14 cellular contexts compared by ENCODE assay signal in genomic region chr22:29141078-29141688, GRCh38.
"Had no signal": no experiment of that assay in that cellular context is flagged by ENCODE, and none has a peak within 500 bp of the region (broad histone marks: within the 10 kb centered on the region; RNA-seq: fewer than 3 reads in every experiment).

No MANE protein-coding gene starts in this region.

- H3K9me3 ChIP-seq: adrenal gland, breast epithelium, tibial artery, uterus had no signal

- H3K27ac Mint-ChIP-seq: activated CD4-positive, alpha-beta T cell treated with anti-CD3 and anti-CD28 coated beads, Interleukin-2, amount 10 ng/mL, durations not matched to agents 24 days and 14 days; activated CD8-positive, alpha-beta T cell treated with anti-CD3 and anti-CD28 coated beads, Interleukin-2, amount 10 ng/mL, durations not matched to agents 7 days and 5 days; effector memory CD8-positive, alpha-beta T cell; naive thymus-derived CD8-positive, alpha-beta T cell had no signal

- H3K9me3 Mint-ChIP-seq: activated CD4-positive, alpha-beta T cell treated with anti-CD3 and anti-CD28 coated beads, Interleukin-2, amount 10 ng/mL, durations not matched to agents 24 days and 14 days; activated naive CD4-positive, alpha-beta T cell treated with anti-CD3 and anti-CD28 coated beads, Interleukin-2, amount 50 U/mL, for 72 hours; effector memory CD8-positive, alpha-beta T cell; naive thymus-derived CD8-positive, alpha-beta T cell had no signal

- H3K27ac ChIP-seq: tibial artery, uterus had no signal

- H3K36me3 Mint-ChIP-seq: activated naive CD4-positive, alpha-beta T cell treated with anti-CD3 and anti-CD28 coated beads, Interleukin-2, amount 50 U/mL, for 72 hours; naive thymus-derived CD8-positive, alpha-beta T cell had no signal

- H3K4me3 ChIP-seq: adrenal gland, breast epithelium, tibial artery, uterus had no signal

- H3K27me3 ChIP-seq: adrenal gland, breast epithelium, tibial artery, uterus had no signal

- DNase-seq: activated CD4-positive, alpha-beta T cell treated with anti-CD3 and anti-CD28 coated beads, Interleukin-2, amount 10 ng/mL, durations not matched to agents 24 days and 14 days; activated CD8-positive, alpha-beta T cell treated with anti-CD3 and anti-CD28 coated beads, Interleukin-2, amount 10 ng/mL, durations not matched to agents 7 days and 5 days; activated gamma-delta T cell treated with Interleukin-2 at 50 U/mL for 16 hours; dermis blood vessel endothelial cell; effector memory CD8-positive, alpha-beta T cell; naive thymus-derived CD8-positive, alpha-beta T cell; retina; stimulated activated naive CD4-positive, alpha-beta T cell treated with Interleukin-2 at 50 U/mL for 16 hours; SW 1271; tibial artery; uterus had no signal

- ATAC-seq: activated CD8-positive, alpha-beta T cell treated with anti-CD3 and anti-CD28 coated beads, Interleukin-2, amount 10 ng/mL, durations not matched to agents 7 days and 5 days; activated naive CD4-positive, alpha-beta T cell treated with anti-CD3 and anti-CD28 coated beads, Interleukin-2, amount 50 U/mL, for 72 hours; effector memory CD8-positive, alpha-beta T cell; naive thymus-derived CD8-positive, alpha-beta T cell had no signal

- H3K4me1 Mint-ChIP-seq: activated CD4-positive, alpha-beta T cell treated with anti-CD3 and anti-CD28 coated beads, Interleukin-2, amount 10 ng/mL, durations not matched to agents 24 days and 14 days; naive thymus-derived CD8-positive, alpha-beta T cell had no signal

- H3K4me1 ChIP-seq: breast epithelium, tibial artery, uterus had no signal

- H3K4me3 Mint-ChIP-seq: activated CD4-positive, alpha-beta T cell treated with anti-CD3 and anti-CD28 coated beads, Interleukin-2, amount 10 ng/mL, durations not matched to agents 24 days and 14 days; activated CD8-positive, alpha-beta T cell treated with anti-CD3 and anti-CD28 coated beads, Interleukin-2, amount 10 ng/mL, durations not matched to agents 7 days and 5 days; effector memory CD8-positive, alpha-beta T cell; naive thymus-derived CD8-positive, alpha-beta T cell had no signal

- H3K36me3 ChIP-seq: breast epithelium, uterus had no signal
